In the genomic region with DNA sequence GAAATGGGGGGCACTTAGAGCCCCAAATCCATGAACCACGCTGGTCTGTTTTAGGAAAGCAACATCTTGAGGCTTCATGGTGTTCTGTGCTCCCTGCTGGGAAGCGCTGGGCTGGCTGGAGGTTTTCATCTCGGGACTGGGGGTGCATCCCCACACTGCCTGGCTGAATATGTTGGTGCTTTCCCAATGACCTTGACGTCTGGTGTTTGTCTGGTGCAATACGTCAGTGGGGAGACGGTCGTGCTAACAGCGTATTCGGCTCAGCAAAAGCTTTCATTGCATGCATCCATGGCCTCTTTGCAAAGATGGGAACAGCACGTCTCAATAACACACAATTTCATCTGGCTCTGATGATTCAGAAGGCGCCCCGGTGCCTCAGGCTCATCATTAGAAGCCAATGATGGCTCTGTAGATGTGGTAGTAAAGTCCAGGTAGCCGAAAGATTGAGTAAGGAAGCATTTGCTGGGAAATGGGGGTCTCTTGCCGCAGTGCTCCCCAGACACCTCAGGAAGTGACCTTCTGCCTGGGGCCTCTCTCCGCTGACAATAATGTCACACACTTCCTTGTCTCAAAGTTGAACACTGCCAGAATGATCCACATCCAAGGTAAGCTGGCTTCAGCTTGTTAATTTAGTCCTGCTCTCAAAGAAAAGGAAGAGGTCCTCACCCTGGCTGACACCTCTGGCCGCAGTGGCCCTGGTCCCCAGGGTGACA, we compare ENCODE assay signal across 1 cellular context.
TF ChIP-seq lines count a peak whose summit lies in the region.

No MANE protein-coding gene starts in this region.

TF ChIP-seq in H1, 55 proteins besides CTCF, POLR2A, EP300 and RAD21:
- no peak for TF ChIP-seq FOSL1 (IDR thresholded peaks at IDR 0.05; ENCODE audit: insufficient read depth, low read depth, low read length)
- TF ChIP-seq SRF (IDR thresholded peaks at IDR 0.05; ENCODE audit: low read depth, low read length), result no peak
- TF ChIP-seq KDM4A (IDR thresholded peaks at IDR 0.05; ENCODE audit: low read depth, low read length, severe bottlenecking), result no peak
- no peak for TF ChIP-seq SIN3A (conservative IDR thresholded peaks at IDR 0.05 in 1 of 2, IDR thresholded peaks at IDR 0.05 in 1 of 2; ENCODE audit: low read depth in 1 of 2, low read length in 2 of 2)
- no peak for TF ChIP-seq SIRT6 (IDR thresholded peaks at IDR 0.05; ENCODE audit: low read length)
- TF ChIP-seq KDM1A (IDR thresholded peaks at IDR 0.05; ENCODE audit: borderline replicate concordance, low read length), result no peak
- no peak for TF ChIP-seq CTBP2 (IDR thresholded peaks at IDR 0.05; ENCODE audit: borderline replicate concordance, insufficient read depth, insufficient read length, low read length)
- TF ChIP-seq, protein P1, sequence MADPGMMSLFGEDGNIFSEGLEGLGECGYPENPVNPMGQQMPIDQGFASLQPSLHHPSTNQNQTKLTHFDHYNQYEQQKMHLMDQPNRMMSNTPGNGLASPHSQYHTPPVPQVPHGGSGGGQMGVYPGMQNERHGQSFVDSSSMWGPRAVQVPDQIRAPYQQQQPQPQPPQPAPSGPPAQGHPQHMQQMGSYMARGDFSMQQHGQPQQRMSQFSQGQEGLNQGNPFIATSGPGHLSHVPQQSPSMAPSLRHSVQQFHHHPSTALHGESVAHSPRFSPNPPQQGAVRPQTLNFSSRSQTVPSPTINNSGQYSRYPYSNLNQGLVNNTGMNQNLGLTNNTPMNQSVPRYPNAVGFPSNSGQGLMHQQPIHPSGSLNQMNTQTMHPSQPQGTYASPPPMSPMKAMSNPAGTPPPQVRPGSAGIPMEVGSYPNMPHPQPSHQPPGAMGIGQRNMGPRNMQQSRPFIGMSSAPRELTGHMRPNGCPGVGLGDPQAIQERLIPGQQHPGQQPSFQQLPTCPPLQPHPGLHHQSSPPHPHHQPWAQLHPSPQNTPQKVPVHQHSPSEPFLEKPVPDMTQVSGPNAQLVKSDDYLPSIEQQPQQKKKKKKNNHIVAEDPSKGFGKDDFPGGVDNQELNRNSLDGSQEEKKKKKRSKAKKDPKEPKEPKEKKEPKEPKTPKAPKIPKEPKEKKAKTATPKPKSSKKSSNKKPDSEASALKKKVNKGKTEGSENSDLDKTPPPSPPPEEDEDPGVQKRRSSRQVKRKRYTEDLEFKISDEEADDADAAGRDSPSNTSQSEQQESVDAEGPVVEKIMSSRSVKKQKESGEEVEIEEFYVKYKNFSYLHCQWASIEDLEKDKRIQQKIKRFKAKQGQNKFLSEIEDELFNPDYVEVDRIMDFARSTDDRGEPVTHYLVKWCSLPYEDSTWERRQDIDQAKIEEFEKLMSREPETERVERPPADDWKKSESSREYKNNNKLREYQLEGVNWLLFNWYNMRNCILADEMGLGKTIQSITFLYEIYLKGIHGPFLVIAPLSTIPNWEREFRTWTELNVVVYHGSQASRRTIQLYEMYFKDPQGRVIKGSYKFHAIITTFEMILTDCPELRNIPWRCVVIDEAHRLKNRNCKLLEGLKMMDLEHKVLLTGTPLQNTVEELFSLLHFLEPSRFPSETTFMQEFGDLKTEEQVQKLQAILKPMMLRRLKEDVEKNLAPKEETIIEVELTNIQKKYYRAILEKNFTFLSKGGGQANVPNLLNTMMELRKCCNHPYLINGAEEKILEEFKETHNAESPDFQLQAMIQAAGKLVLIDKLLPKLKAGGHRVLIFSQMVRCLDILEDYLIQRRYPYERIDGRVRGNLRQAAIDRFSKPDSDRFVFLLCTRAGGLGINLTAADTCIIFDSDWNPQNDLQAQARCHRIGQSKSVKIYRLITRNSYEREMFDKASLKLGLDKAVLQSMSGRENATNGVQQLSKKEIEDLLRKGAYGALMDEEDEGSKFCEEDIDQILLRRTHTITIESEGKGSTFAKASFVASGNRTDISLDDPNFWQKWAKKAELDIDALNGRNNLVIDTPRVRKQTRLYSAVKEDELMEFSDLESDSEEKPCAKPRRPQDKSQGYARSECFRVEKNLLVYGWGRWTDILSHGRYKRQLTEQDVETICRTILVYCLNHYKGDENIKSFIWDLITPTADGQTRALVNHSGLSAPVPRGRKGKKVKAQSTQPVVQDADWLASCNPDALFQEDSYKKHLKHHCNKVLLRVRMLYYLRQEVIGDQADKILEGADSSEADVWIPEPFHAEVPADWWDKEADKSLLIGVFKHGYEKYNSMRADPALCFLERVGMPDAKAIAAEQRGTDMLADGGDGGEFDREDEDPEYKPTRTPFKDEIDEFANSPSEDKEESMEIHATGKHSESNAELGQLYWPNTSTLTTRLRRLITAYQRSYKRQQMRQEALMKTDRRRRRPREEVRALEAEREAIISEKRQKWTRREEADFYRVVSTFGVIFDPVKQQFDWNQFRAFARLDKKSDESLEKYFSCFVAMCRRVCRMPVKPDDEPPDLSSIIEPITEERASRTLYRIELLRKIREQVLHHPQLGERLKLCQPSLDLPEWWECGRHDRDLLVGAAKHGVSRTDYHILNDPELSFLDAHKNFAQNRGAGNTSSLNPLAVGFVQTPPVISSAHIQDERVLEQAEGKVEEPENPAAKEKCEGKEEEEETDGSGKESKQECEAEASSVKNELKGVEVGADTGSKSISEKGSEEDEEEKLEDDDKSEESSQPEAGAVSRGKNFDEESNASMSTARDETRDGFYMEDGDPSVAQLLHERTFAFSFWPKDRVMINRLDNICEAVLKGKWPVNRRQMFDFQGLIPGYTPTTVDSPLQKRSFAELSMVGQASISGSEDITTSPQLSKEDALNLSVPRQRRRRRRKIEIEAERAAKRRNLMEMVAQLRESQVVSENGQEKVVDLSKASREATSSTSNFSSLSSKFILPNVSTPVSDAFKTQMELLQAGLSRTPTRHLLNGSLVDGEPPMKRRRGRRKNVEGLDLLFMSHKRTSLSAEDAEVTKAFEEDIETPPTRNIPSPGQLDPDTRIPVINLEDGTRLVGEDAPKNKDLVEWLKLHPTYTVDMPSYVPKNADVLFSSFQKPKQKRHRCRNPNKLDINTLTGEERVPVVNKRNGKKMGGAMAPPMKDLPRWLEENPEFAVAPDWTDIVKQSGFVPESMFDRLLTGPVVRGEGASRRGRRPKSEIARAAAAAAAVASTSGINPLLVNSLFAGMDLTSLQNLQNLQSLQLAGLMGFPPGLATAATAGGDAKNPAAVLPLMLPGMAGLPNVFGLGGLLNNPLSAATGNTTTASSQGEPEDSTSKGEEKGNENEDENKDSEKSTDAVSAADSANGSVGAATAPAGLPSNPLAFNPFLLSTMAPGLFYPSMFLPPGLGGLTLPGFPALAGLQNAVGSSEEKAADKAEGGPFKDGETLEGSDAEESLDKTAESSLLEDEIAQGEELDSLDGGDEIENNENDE (IDR thresholded peaks at IDR 0.05; ENCODE audit: insufficient replicate concordance, low read length), result no peak
- no peak for TF ChIP-seq HDAC6 (IDR thresholded peaks at IDR 0.05; ENCODE audit: low read depth, low read length)
- TF ChIP-seq SAP30 (IDR thresholded peaks at IDR 0.05; ENCODE audit: insufficient read depth, insufficient replicate concordance, low read length), result no peak
TF ChIP-seq in H1: peak in this region for 0.
